ENCODE assay signal across 1 cellular context in genomic region chr2:121287146-121287798, GRCh38.
TF ChIP-seq lines count a peak whose summit lies in the region.

No MANE protein-coding gene starts in this region.

TF ChIP-seq in HepG2, 621 proteins besides CTCF, POLR2A, EP300 and RAD21 (continued from another document):
- no peak for TF ChIP-seq RERE (CRISPR knock-in tag; IDR thresholded peaks at IDR 0.05; ENCODE audit: low read depth)
- TF ChIP-seq IKZF5 (CRISPR knock-in tag; IDR thresholded peaks at IDR 0.05), result no peak
